16 cellular contexts compared by ENCODE assay signal in the genomic region with DNA sequence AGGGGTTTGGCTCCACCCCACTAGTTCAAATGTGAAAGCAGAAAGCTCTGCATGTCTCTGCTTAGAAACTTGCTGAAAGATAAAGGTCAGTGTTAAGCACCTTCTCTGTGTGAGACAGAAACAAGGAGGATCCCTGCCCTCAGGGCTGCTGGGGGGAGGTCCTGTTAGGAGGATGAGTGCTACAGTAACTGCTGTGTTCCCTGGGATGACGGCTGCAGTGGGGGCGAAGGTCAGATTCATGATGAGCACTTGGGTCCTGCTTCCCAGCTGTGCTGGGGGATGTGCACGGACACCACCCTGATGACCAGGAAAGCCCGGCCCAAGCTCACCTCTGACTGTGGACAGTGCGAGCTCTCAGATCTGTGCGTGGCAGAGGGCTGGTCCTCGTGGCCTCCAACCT.
DNase-seq lines count a peak whose midpoint lies in the region; ATAC-seq and TF ChIP-seq lines count a peak whose summit lies in the region.
"Had no signal": no experiment of that assay in that cellular context is flagged by ENCODE, and none has a peak within 500 bp of the region (broad histone marks: within the 10 kb centered on the region; RNA-seq: fewer than 3 reads in every experiment).

No MANE protein-coding gene starts in this region.

- no peak overlapping the region for H3K4me3 ChIP-seq in endodermal cell (ENCODE audit: low read length)
- H3K4me3 ChIP-seq in mucosa of rectum (ENCODE audit: low read length in 2 of 2): no peak overlapping the region
- H3K4me3 ChIP-seq: GM12878 had no signal

- H3K9me3 Mint-ChIP-seq in endodermal cell: peaks cover 27% of the 10 kb centered on the region

- H3K27ac ChIP-seq in endodermal cell (ENCODE audit: low read depth, low read length): no peak overlapping the region
- peak overlapping the region; percentile 62 to 74 for H3K27ac ChIP-seq in mucosa of rectum (ENCODE audit: low read depth in 2 of 2, low read length in 2 of 2)

- H3K9me3 ChIP-seq in endodermal cell (ENCODE audit: control insufficient read depth, low read length) (no peaks in the 10 kb centered on the region), mucosa of rectum (ENCODE audit: control insufficient read depth in 2 of 2, low read length in 2 of 2) (no peaks in the 10 kb centered on the region)

- peaks cover 18% of the 10 kb centered on the region for H3K4me1 ChIP-seq in endodermal cell (ENCODE audit: control insufficient read depth, insufficient read depth, low read length)
- peaks cover 7 to 9% of the 10 kb centered on the region in 2 donors for H3K4me1 ChIP-seq in mucosa of rectum (ENCODE audit: control insufficient read depth in 2 of 2, insufficient read depth in 2 of 2, low read length in 2 of 2)

- H3K36me3 Mint-ChIP-seq in endodermal cell (ENCODE audit: low read depth): peaks cover 3% of the 10 kb centered on the region

- DNase-seq in Right ventricle myocardium superior (peak; percentile 34), Right ventricle myocardium inferior (ENCODE audit: missing footprints) (no peak), endodermal cell (peak; percentile 68), NCI-H2196 (lab: John Stamatoyannopoulos, UW; ENCODE audit: unreplicated experiment) (no peak), hippocampal formation (lab: John Stamatoyannopoulos, UW) (no peak), UCSD-AML1 (lab: John Stamatoyannopoulos, UW; ENCODE audit: unreplicated experiment) (no peak), SKM-1 treated with dmso at 0.1 percent for 144 hours (lab: John Stamatoyannopoulos, UW; ENCODE audit: unreplicated experiment) (no peak)
- DNase-seq: activated CD4-positive, alpha-beta T cell treated with anti-CD3 and anti-CD28 coated beads for 4 hours; GF-D8; hypothalamus; left cardiac atrium; NCI-H82; stimulated activated CD4-positive, alpha-beta T cell treated with anti-CD3 and anti-CD28 coated beads, Interleukin-4, amount 100 ng/mL, for 1 hour had no signal

- TF ChIP-seq CTCF in endodermal cell (conservative IDR thresholded peaks at IDR 0.05): no peak

- no peaks in the 10 kb centered on the region for H3K36me3 ChIP-seq in endodermal cell (ENCODE audit: control insufficient read depth, insufficient read depth, low read length)
- H3K36me3 ChIP-seq in mucosa of rectum (ENCODE audit: control insufficient read depth in 2 of 2, insufficient read depth in 2 of 2, low read length in 2 of 2): no peaks in the 10 kb centered on the region

- H3K27ac Mint-ChIP-seq in endodermal cell: peak overlapping the region; percentile 52

- no peak overlapping the region for H3K9ac ChIP-seq in endodermal cell (ENCODE audit: extremely low read depth, low read length, poor library complexity, severe bottlenecking)
- H3K9ac ChIP-seq in mucosa of rectum (ENCODE audit: low read depth in 1 of 2, low read length in 2 of 2): no peak overlapping the region

- peaks cover 3% of the 10 kb centered on the region for H3K27me3 Mint-ChIP-seq in endodermal cell (ENCODE audit: insufficient read depth)

- 81 to 100% methylated on average over 4 to 7 of the region's 7 CpGs for WGBS in endodermal cell (ENCODE audit: insufficient coverage in 1 of 2, insufficient read length in 1 of 2), 2 experiments

- H3K4me1 Mint-ChIP-seq in endodermal cell: peaks cover 48% of the 10 kb centered on the region

- H3K27me3 ChIP-seq in endodermal cell (ENCODE audit: control insufficient read depth, insufficient read depth, low read length, poor library complexity, severe bottlenecking) (no peaks in the 10 kb centered on the region), mucosa of rectum (ENCODE audit: control insufficient read depth in 2 of 2, insufficient read depth in 2 of 2, low read length in 2 of 2) (no peaks in the 10 kb centered on the region)

- ATAC-seq in Right ventricle myocardium superior (ENCODE audit: poor library complexity): no peak
- ATAC-seq in Right ventricle myocardium inferior: no peak
- ATAC-seq: GM12878, Panc1 had no signal

- no peak overlapping the region for H3K4me3 Mint-ChIP-seq in endodermal cell

- intact Hi-C loops in Right ventricle myocardium superior (cut with DNase I): no loop called here
- intact Hi-C loops in Right ventricle myocardium inferior (cut with DNase I): no loop called here

Comparison
In these comparisons a context has a peak if more than half of its experiments do, and no peak if none do; other contexts are left out.
1. DNase-seq: peak in Right ventricle myocardium superior (single experiment) and endodermal cell (single experiment); none in Right ventricle myocardium inferior (single experiment), NCI-H2196 (single experiment), hippocampal formation (0 of 2), UCSD-AML1 (single experiment) and SKM-1 treated with dmso at 0.1 percent for 144 hours (single experiment).